ENCODE assay signal across 19 cellular contexts in the genomic region with DNA sequence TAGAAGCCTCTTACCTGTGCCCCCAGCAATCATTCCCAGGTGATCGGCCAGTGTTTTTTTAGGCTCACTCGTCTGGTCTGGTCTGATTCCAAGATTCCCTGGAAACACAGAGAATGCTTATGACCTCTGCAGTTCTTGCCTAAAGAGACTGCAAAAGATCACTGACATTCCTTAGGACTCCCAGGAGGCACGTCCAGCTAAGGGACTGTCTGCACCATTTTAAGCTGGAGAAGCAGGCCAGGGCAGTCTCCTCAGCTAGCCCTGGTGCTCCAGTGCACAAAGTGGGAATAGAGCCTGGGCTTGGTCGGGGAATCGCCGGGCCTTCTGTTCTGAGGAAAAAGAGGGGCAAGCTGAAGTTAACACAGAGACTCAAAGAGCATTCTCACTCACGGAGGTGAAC. TPM values are rescaled to one million over a fixed set of nuclear protein-coding genes. Genes with fewer than 3 reads are reported as not detected.
"Had no signal": no experiment of that assay in that cellular context is flagged by ENCODE, and none has a peak within 500 bp of the region (broad histone marks: within the 10 kb centered on the region; RNA-seq: fewer than 3 reads in every experiment).

No MANE protein-coding gene starts in this region.

- H3K4me3 ChIP-seq: colonic mucosa, hepatocyte, mucosa of descending colon, ovary, thyroid gland had no signal

- H3K9me3 ChIP-seq: colonic mucosa, mucosa of descending colon, ovary, thyroid gland had no signal

- H3K36me3 ChIP-seq: colonic mucosa, ovary had no signal

- H3K27ac ChIP-seq: colonic mucosa, hepatocyte, ovary, VCaP had no signal

- H3K27ac Mint-ChIP-seq: activated CD4-positive, alpha-beta T cell treated with anti-CD3 and anti-CD28 coated beads for 36 hours; activated naive CD8-positive, alpha-beta T cell treated with anti-CD3 and anti-CD28 coated beads, Interleukin-2, amount 50 U/mL, for 24 hours; activated T-helper 1 cell treated with anti-CD3 and anti-CD28 coated beads, Interleukin-12 subunit alpha, Interleukin-12 subunit beta, Interleukin-2, Interleukin-4 antibody, amounts not matched to agents 30 ng/mL and 10 ng/mL and 1 ng/mL, durations not matched to agents 14 hours and 24 hours and 36 hours; naive thymus-derived CD8-positive, alpha-beta T cell; T-cell had no signal

- H3K4me3 Mint-ChIP-seq: activated CD4-positive, alpha-beta T cell treated with anti-CD3 and anti-CD28 coated beads for 36 hours; activated naive CD8-positive, alpha-beta T cell treated with anti-CD3 and anti-CD28 coated beads, Interleukin-2, amount 50 U/mL, for 24 hours; activated T-helper 1 cell treated with anti-CD3 and anti-CD28 coated beads, Interleukin-12 subunit alpha, Interleukin-12 subunit beta, Interleukin-2, Interleukin-4 antibody, amounts not matched to agents 30 ng/mL and 10 ng/mL and 1 ng/mL, durations not matched to agents 14 hours and 24 hours and 36 hours; naive thymus-derived CD8-positive, alpha-beta T cell; stimulated activated naive CD8-positive, alpha-beta T cell treated with anti-CD3 and anti-CD28 coated beads, Interleukin-15, amount 100 ng/mL, for 72 hours; T-cell had no signal

- DNase-seq: activated CD4-positive, alpha-beta T cell treated with anti-CD3 and anti-CD28 coated beads for 36 hours; activated naive CD4-positive, alpha-beta T cell treated with Interleukin-2 at 50 U/mL for 16 hours; activated naive CD8-positive, alpha-beta T cell treated with anti-CD3 and anti-CD28 coated beads, Interleukin-2, amount 50 U/mL, for 24 hours; colonic mucosa; effector CD4-positive, alpha-beta T cell; mucosa of descending colon; naive thymus-derived CD8-positive, alpha-beta T cell; ovary; stimulated activated CD4-positive, alpha-beta T cell treated with anti-CD3 and anti-CD28 coated beads, Interleukin-12 subunit alpha, Interleukin-12 subunit beta, amount 100 ng/mL, for 4 hours; stimulated activated CD4-positive, alpha-beta T cell treated with anti-CD3 and anti-CD28 coated beads, Interleukin-2, amount 100 ng/mL, for 48 hours; stimulated activated CD8-positive, alpha-beta memory T cell treated with anti-CD3 and anti-CD28 coated beads, Interleukin-4, amount 100 ng/mL, for 48 hours; stimulated activated naive CD8-positive, alpha-beta T cell treated with anti-CD3 and anti-CD28 coated beads, Interleukin-15, amount 100 ng/mL, for 72 hours; T-cell; T1000; thyroid gland had no signal

- ATAC-seq: activated CD4-positive, alpha-beta T cell treated with anti-CD3 and anti-CD28 coated beads for 36 hours; activated naive CD8-positive, alpha-beta T cell treated with anti-CD3 and anti-CD28 coated beads, Interleukin-2, amount 50 U/mL, for 24 hours; mucosa of descending colon; naive thymus-derived CD8-positive, alpha-beta T cell; stimulated activated naive CD8-positive, alpha-beta T cell treated with anti-CD3 and anti-CD28 coated beads, Interleukin-15, amount 100 ng/mL, for 72 hours; T-cell had no signal

- H3K9me3 Mint-ChIP-seq: activated naive CD8-positive, alpha-beta T cell treated with anti-CD3 and anti-CD28 coated beads, Interleukin-2, amount 50 U/mL, for 24 hours; activated T-helper 1 cell treated with anti-CD3 and anti-CD28 coated beads, Interleukin-12 subunit alpha, Interleukin-12 subunit beta, Interleukin-2, Interleukin-4 antibody, amounts not matched to agents 30 ng/mL and 10 ng/mL and 1 ng/mL, durations not matched to agents 14 hours and 24 hours and 36 hours; naive thymus-derived CD8-positive, alpha-beta T cell; stimulated activated naive CD8-positive, alpha-beta T cell treated with anti-CD3 and anti-CD28 coated beads, Interleukin-15, amount 100 ng/mL, for 72 hours; T-cell had no signal

RNA-seq across cellular contexts. Expression of gene CYB5R2, which starts 4.8 kb away (rescaled TPM):
- total RNA-seq: naive thymus-derived CD8-positive, alpha-beta T cell had no signal

RNA-seq across cellular contexts. Expression of gene OVCH2, which starts 37.8 kb away (rescaled TPM):
- total RNA-seq: activated CD4-positive, alpha-beta T cell treated with anti-CD3 and anti-CD28 coated beads for 36 hours; activated T-helper 1 cell treated with anti-CD3 and anti-CD28 coated beads, Interleukin-12 subunit alpha, Interleukin-12 subunit beta, Interleukin-2, Interleukin-4 antibody, amounts not matched to agents 30 ng/mL and 10 ng/mL and 1 ng/mL, durations not matched to agents 14 hours and 24 hours and 36 hours; colonic mucosa; kidney epithelial cell; mucosa of descending colon; naive thymus-derived CD8-positive, alpha-beta T cell; T-cell; thyroid gland had no signal
- polyA plus RNA-seq: naive thymus-derived CD8-positive, alpha-beta T cell; ovary had no signal
